ENCODE assay signal across 24 cellular contexts in the genomic region with DNA sequence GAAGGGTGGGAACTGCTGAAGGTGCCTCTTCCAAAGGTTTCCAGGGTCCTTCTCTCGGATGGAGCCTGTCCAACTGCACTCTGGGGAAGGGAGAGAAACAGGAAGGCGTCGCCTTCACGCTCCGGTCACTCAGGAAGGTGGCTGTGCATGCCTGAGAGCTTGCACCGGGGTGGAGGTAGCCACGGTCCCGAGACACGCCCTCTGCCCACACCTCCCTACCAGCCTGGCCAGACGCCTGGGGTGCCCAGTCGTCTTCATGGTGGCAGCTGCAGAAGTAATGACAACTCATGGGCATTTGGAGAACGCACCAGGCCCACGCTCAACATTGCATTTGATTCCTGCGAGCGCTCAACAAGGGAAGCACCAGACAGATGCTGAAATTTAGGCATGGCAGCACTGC. TPM values are rescaled to one million over a fixed set of nuclear protein-coding genes. Genes with fewer than 3 reads are reported as not detected.
A peak's percentile ranks its signal among the peaks of the same experiment; 100 is the strongest.
DNase-seq lines count a peak whose midpoint lies in the region; ATAC-seq and TF ChIP-seq lines count a peak whose summit lies in the region.
"Had no signal": no experiment of that assay in that cellular context is flagged by ENCODE, and none has a peak within 500 bp of the region (broad histone marks: within the 10 kb centered on the region; RNA-seq: fewer than 3 reads in every experiment).

No MANE protein-coding gene starts in this region.

- 0 out of 2 replicates have a peak overlapping the region, but pooled peaks have one; percentile 40 for H3K27ac ChIP-seq in BLaER1
- no peak overlapping the region for H3K27ac ChIP-seq in IMR-90 (ENCODE audit: insufficient read depth, low read length)
- peak overlapping the region; percentile 22 for H3K27ac ChIP-seq in epithelial cell of prostate
- H3K27ac ChIP-seq in tibial artery: no peak overlapping the region
- H3K27ac ChIP-seq in GM23248: no peak overlapping the region
- H3K27ac ChIP-seq: HL-60, Peyer's patch, SJSA1 had no signal

- no peak overlapping the region for H3K4ac ChIP-seq in IMR-90 (ENCODE audit: low read depth, low read length)

- H2BK15ac ChIP-seq in IMR-90 (ENCODE audit: low read depth, low read length): no peak overlapping the region

- H3K27me3 ChIP-seq in BLaER1: no peaks in the 10 kb centered on the region
- no peaks in the 10 kb centered on the region for H3K27me3 ChIP-seq in IMR-90 (ENCODE audit: control insufficient read depth, insufficient read depth, low read length)
- no peaks in the 10 kb centered on the region for H3K27me3 ChIP-seq in tibial artery
- H3K27me3 ChIP-seq in GM23248 (replicated peaks; ENCODE audit: insufficient read depth): no peaks in the 10 kb centered on the region
- H3K27me3 ChIP-seq: BE2C, Peyer's patch, SJSA1 had no signal

- no peak overlapping the region for H3K23ac ChIP-seq in IMR-90 (ENCODE audit: low read depth, low read length)

- no peak overlapping the region for H3K56ac ChIP-seq in IMR-90 (ENCODE audit: extremely low read depth, insufficient read depth, low read length)

- no peak overlapping the region for H3K18ac ChIP-seq in IMR-90 (ENCODE audit: low read depth, low read length)

- CTCF ChIA-PET in IMR-90 (lab: Yijun Ruan, JAX): no interaction called here

- peaks cover 8 to 9% of the 10 kb centered on the region in 2 donors for H3K36me3 Mint-ChIP-seq in activated naive CD4-positive, alpha-beta T cell treated with anti-CD3 and anti-CD28 coated beads, Interleukin-2, amount 50 U/mL, for 72 hours

- H3K9me3 ChIP-seq in BLaER1: peaks cover 27% of the 10 kb centered on the region
- H3K9me3 ChIP-seq in IMR-90 (ENCODE audit: control insufficient read depth, insufficient read depth, low read length): peaks cover 8% of the 10 kb centered on the region
- H3K9me3 ChIP-seq in tibial artery: peaks cover 0 to 16% (median 0%) of the 10 kb centered on the region in 3 donors
- H3K9me3 ChIP-seq in GM23248 (ENCODE audit: low read depth): no peaks in the 10 kb centered on the region
- H3K9me3 ChIP-seq: BE2C, Caco-2 had no signal

- no peak for TF ChIP-seq POLR2A in IMR-90 (IDR thresholded peaks at IDR 0.05; ENCODE audit: low read depth, low read length)

- no peak overlapping the region for H2AK5ac ChIP-seq in IMR-90 (ENCODE audit: low read depth, low read length)

- no peaks in the 10 kb centered on the region for H3K9me2 ChIP-seq in GM23248 (ENCODE audit: insufficient read depth)

- H3K36me3 ChIP-seq in BLaER1 (no peaks in the 10 kb centered on the region; the same call in 1 of the 2 replicates), IMR-90 (ENCODE audit: control insufficient read depth, insufficient read depth, low read length) (no peaks in the 10 kb centered on the region), tibial artery (no peaks in the 10 kb centered on the region), GM23248 (ENCODE audit: low read depth) (no peaks in the 10 kb centered on the region)
- H3K36me3 ChIP-seq: BE2C, Peyer's patch, SJSA1 had no signal

- BruUV-seq in IMR-90 (replicated peaks; lab: Mats Ljungman, UMichigan): no TSS peak

- H3K9me3 Mint-ChIP-seq in activated naive CD4-positive, alpha-beta T cell treated with anti-CD3 and anti-CD28 coated beads, Interleukin-2, amount 50 U/mL, for 72 hours: peaks cover 7 to 8% of the 10 kb centered on the region in 2 donors

- no peak for TF ChIP-seq CTCF in IMR-90 (conservative IDR thresholded peaks at IDR 0.05; ENCODE audit: low read depth, low read length)
- no peak for TF ChIP-seq CTCF in tibial artery (IDR thresholded peaks at IDR 0.05)

- H2BK120ac ChIP-seq in IMR-90 (ENCODE audit: low read depth, low read length): 0 out of 2 replicates have a peak overlapping the region, but pooled peaks have one; percentile 10

- H4K8ac ChIP-seq in IMR-90 (ENCODE audit: low read depth in 2 of 2, low read length in 2 of 2): no peak overlapping the region

- H2AFZ ChIP-seq in IMR-90 (replicated peaks; ENCODE audit: low read length, poor library complexity) (no peak overlapping the region), GM23248 (no peak overlapping the region)
- H2AFZ ChIP-seq: GM23338 had no signal

- TF ChIP-seq RAD21 in IMR-90 (IDR thresholded peaks at IDR 0.05; ENCODE audit: low read length): no peak

- H3K4me3 ChIP-seq in BLaER1 (0 out of 2 replicates have a peak overlapping the region, but pooled peaks have one; percentile 14), IMR-90 (ENCODE audit: insufficient read depth, low read depth, low read length) (no peak overlapping the region), tibial artery (no peak overlapping the region), GM23248 (no peak overlapping the region)
- H3K4me3 ChIP-seq: GM23338, Peyer's patch, SJSA1 had no signal

- H4K91ac ChIP-seq in IMR-90 (ENCODE audit: insufficient read depth, low read depth, low read length): no peak overlapping the region

- dilution Hi-C loops in IMR-90 (cut with HindIII; ENCODE audit: low sequenced_read_pairs, unreplicated experiment): no loop called here

- H3K9ac ChIP-seq in BLaER1 (peak overlapping the region; percentile 28; the same call in 1 of the 2 replicates), IMR-90 (ENCODE audit: low read depth, low read length) (no peak overlapping the region), GM23248 (no peak overlapping the region)

- intact Hi-C loops in IMR-90 (cut with micrococcal nuclease) (no loop called here), tibial artery (cut with DNase I; ENCODE audit: low total_unique reads) (no loop called here)

- no peak overlapping the region for H2BK5ac ChIP-seq in IMR-90 (ENCODE audit: low read depth, low read length, poor library complexity, severe bottlenecking)

- POLR2A ChIA-PET in IMR-90 (lab: Charles Lee; ENCODE audit: unreplicated experiment): no interaction called here

- H3F3A ChIP-seq in GM23248 (ENCODE audit: insufficient read depth): no peaks in the 10 kb centered on the region

- H3K9me1 ChIP-seq in IMR-90 (ENCODE audit: insufficient read depth, low read length): peaks cover 18% of the 10 kb centered on the region

- no peak overlapping the region for H3K27ac Mint-ChIP-seq in activated naive CD4-positive, alpha-beta T cell treated with anti-CD3 and anti-CD28 coated beads, Interleukin-2, amount 50 U/mL, for 72 hours
- H3K27ac Mint-ChIP-seq: CD4-positive, alpha-beta T cell; GM23338 had no signal

- no peak overlapping the region for H4K5ac ChIP-seq in IMR-90 (ENCODE audit: low read depth, low read length)

- H2BK20ac ChIP-seq in IMR-90 (ENCODE audit: low read depth, low read length): no peak overlapping the region

- H3K14ac ChIP-seq in IMR-90 (replicated peaks; ENCODE audit: low read depth, low read length): no peak overlapping the region

- WGBS in IMR-90 (ENCODE audit: extremely low coverage in 2 of 2, insufficient read length in 1 of 2), 2 experiments: 90% methylated on average over 4 of the region's 15 CpGs; no CpG with 5 or more reads in 1 of the 2 experiments
- WGBS in GM23248 (ENCODE audit: low coverage in 1 of 2, low lambda C conversion rate in 2 of 2, missing lambda C conversion rate in 2 of 2), 2 experiments: 88 to 89% methylated on average over 14 to 15 of the region's 15 CpGs

- H3K79me2 ChIP-seq in GM23248 (ENCODE audit: insufficient read depth): no peaks in the 10 kb centered on the region

- H2AK9ac ChIP-seq in IMR-90 (replicated peaks; ENCODE audit: low read depth, low read length, poor library complexity): no peak overlapping the region

- H3K4me2 ChIP-seq in BLaER1: peak overlapping the region; percentile 89
- no peak overlapping the region for H3K4me2 ChIP-seq in IMR-90 (ENCODE audit: low read depth, low read length)
- H3K4me2 ChIP-seq in GM23248 (ENCODE audit: unreplicated experiment): no peak overlapping the region
- H3K4me2 ChIP-seq: GM23338 had no signal

- peaks cover 35% of the 10 kb centered on the region for H3K4me1 ChIP-seq in BLaER1
- H3K4me1 ChIP-seq in IMR-90 (ENCODE audit: control insufficient read depth, insufficient read depth, low read length): peaks cover 2% of the 10 kb centered on the region; the same call in 1 of the 2 replicates
- peaks cover 0 to 6% (median 0%) of the 10 kb centered on the region in 4 donors for H3K4me1 ChIP-seq in tibial artery
- H3K4me1 ChIP-seq in GM23248 (ENCODE audit: insufficient read depth): peaks cover 5% of the 10 kb centered on the region; the same call in 1 of the 2 replicates
- H3K4me1 ChIP-seq: BE2C, Caco-2, Peyer's patch had no signal

- ATAC-seq in IMR-90 (ENCODE audit: low read depth): no peak
- ATAC-seq in activated naive CD4-positive, alpha-beta T cell treated with anti-CD3 and anti-CD28 coated beads, Interleukin-2, amount 50 U/mL, for 72 hours: no peak
- ATAC-seq: GM23338, HCT116, HepG2 had no signal

- no peak for DNase-seq in IMR-90
- no peak for DNase-seq in epithelial cell of prostate (ENCODE audit: low read depth, low spot score)
- DNase-seq in myocyte (ENCODE audit: low read depth): peak; percentile 19
- DNase-seq in activated naive CD4-positive, alpha-beta T cell treated with Interleukin-2 at 50 U/mL for 16 hours: no peak
- DNase-seq in tibial artery: no peak
- no peak for DNase-seq in activated naive CD4-positive, alpha-beta T cell treated with anti-CD3 and anti-CD28 coated beads, Interleukin-2, amount 50 U/mL, for 72 hours (ENCODE audit: low spot score in 2 of 2)
- DNase-seq in GM23248: no peak
- DNase-seq: BE2C; Caco-2; CD4-positive, alpha-beta T cell; KG1; NCI-H1092; NCI-H1436; NCI-H187 treated with DMSO at 0.1 percent for 48 hours; NCI-H2227 treated with DMSO at 0.1 percent for 48 hours; NCI-H524; NCI-H774 had no signal

- in situ Hi-C loops in IMR-90 (cut with MboI; ENCODE audit: low sequenced_read_pairs): no loop called here
- in situ Hi-C loops in GM23248 (cut with MboI): no loop called here

- peaks cover 0 to 6% of the 10 kb centered on the region in 2 experiments; a peak in 1 of 4 replicates for H3K79me1 ChIP-seq in IMR-90 (ENCODE audit: low read depth in 1 of 2, low read length in 2 of 2)

- H4K20me1 ChIP-seq in BLaER1: no peaks in the 10 kb centered on the region
- H4K20me1 ChIP-seq in IMR-90 (ENCODE audit: insufficient read depth, low read length): no peaks in the 10 kb centered on the region; the same call in 1 of the 2 replicates
- H4K20me1 ChIP-seq in GM23248 (ENCODE audit: insufficient read depth): no peaks in the 10 kb centered on the region

TF ChIP-seq in IMR-90, 13 proteins besides CTCF, POLR2A, EP300 and RAD21 (continues in another document):
- TF ChIP-seq RCOR1 (IDR thresholded peaks at IDR 0.05; ENCODE audit: insufficient replicate concordance, low read length) (no peak), BHLHE40 (IDR thresholded peaks at IDR 0.05; ENCODE audit: low read depth, low read length) (no peak)

RNA-seq across cellular contexts. Expression of a gene that starts 59.9 kb away (rescaled TPM):
- total RNA-seq in IMR-90 (2012; rRNA removed) (13.9 and 18.3 TPM in 2 replicates), myocyte (9.8 and 10.0 TPM in 2 replicates)
- polyA plus RNA-seq in IMR-90 (2012; rRNA removed) (5.5 and 5.6 TPM in 2 replicates), GM23248 (2016; fragmentation: Nextera tagmentation; extraction: Ambion mirVana) (3.5 and 3.7 TPM in 2 replicates)
- 3.1 and 3.7 TPM in 2 replicates for polyA plus RNA-seq in IMR-90 (2012; cell fraction: cytosol; rRNA removed)
- polyA plus RNA-seq in IMR-90 (2012; cell fraction: nucleus; rRNA removed; ENCODE audit: low replicate concordance): 8.1 and 9.2 TPM in 2 replicates
- 5.6 TPM for polyA plus RNA-seq in myocyte (2012)
- total RNA-seq in activated naive CD4-positive, alpha-beta T cell treated with anti-CD3 and anti-CD28 coated beads, Interleukin-2, amount 50 U/mL, for 72 hours: 10 to 100 TPM; 27.6 to 37.3 TPM
- 11.3 and 14.3 TPM in 2 replicates for total RNA-seq in GM23248 (2014; rRNA removed; shearing (Covaris generic))

Comparison
In these comparisons a context has a peak if more than half of its experiments do, and no peak if none do; other contexts are left out.
1. H3K27ac ChIP-seq: peak in BLaER1 (single experiment) and epithelial cell of prostate (single experiment); none in IMR-90 (single experiment), tibial artery (0 of 2) and GM23248 (single experiment).